ENCODE assay signal across 22 cellular contexts in the genomic region with DNA sequence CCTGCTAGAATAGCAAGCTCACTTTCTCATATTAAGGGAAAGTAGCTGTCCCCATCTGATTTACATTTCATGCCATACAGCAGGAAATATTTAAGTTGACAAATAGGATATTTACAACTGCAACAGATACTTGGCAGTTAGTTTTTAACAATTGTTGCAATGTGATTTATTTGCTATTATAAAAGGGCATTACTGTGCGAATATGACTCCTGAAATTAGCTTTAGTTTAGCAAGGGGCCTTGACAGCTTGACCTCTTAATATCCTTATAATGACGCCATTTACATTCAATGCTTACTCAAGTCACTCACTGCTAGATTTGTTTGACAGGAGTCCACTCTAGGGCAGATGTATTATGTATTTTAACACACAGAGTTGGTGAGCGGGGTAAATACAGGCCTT.
"Had no signal": no experiment of that assay in that cellular context is flagged by ENCODE, and none has a peak within 500 bp of the region (broad histone marks: within the 10 kb centered on the region; RNA-seq: fewer than 3 reads in every experiment).

No MANE protein-coding gene starts in this region.

- H3K9ac ChIP-seq: SK-N-SH had no signal

- H3K4me1 Mint-ChIP-seq: T-cell had no signal

- H3K27ac ChIP-seq: SJSA1 had no signal

- H3K4me3 ChIP-seq: SJSA1 had no signal

- H3K9me3 ChIP-seq: SJSA1, SK-N-SH had no signal

- ATAC-seq: T-cell had no signal

- DNase-seq: KBM-7, MV-4-11, NCI-H1048, NCI-H1105, NCI-H1694, NCI-H187 treated with DMSO at 0.1 percent for 48 hours, NCI-H2029 treated with DMSO at 0.1 percent for 48 hours, NCI-H2171 treated with DMSO at 0.1 percent for 48 hours, NCI-H345, NCI-H446 treated with DMSO at 0.1 percent for 48 hours, NCI-H510A treated with DMSO at 0.1 percent for 48 hours, NCI-H526, NCI-H82, Right ventricle myocardium superior, RPMI8226, SIG-M5, SK-N-SH, SW 1271, T-cell had no signal

- H3K4me1 ChIP-seq: SJSA1 had no signal

- H3K4me3 Mint-ChIP-seq: T-cell; T-helper 1 cell treated with Interleukin-12 subunit alpha and Interleukin-12 subunit beta and Interleukin-4 antibody, amounts not matched to agents 30 μg/mL and 1 μg/mL, for 36 hours had no signal

- H3K27ac Mint-ChIP-seq: T-cell; T-helper 1 cell treated with Interleukin-12 subunit alpha and Interleukin-12 subunit beta and Interleukin-4 antibody, amounts not matched to agents 30 μg/mL and 1 μg/mL, for 36 hours had no signal

- FAIRE-seq: RCC 7860 had no signal

- H3K27me3 Mint-ChIP-seq: T-cell had no signal

- H3K4me2 ChIP-seq: SK-N-SH had no signal

- H3K36me3 ChIP-seq: SJSA1 had no signal
